ENCODE assay signal across 25 cellular contexts in the genomic region with DNA sequence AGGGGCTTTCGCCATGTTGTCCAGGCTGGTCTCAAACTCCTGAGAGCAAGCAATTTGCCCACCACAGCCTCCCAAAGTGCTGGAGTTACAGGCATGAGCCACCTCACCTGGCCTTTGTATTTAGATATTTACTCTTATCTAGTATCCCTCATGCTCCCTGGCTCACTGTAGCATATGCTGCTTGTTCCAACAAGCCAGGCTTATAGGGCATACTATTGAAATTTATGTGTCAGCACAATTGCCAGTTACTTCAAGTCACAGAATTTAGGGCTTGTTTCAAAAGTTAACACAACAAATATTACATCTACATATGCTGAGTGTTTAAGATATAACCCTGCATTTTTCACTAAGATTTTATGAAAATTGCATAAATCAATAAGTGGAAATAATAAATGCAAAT.
"Had no signal": no experiment of that assay in that cellular context is flagged by ENCODE, and none has a peak within 500 bp of the region (broad histone marks: within the 10 kb centered on the region; RNA-seq: fewer than 3 reads in every experiment).

No MANE protein-coding gene starts in this region.

- H3K36me3 ChIP-seq: cardiac muscle cell, esophagus squamous epithelium, left lung, lower lobe of right lung, spleen, transverse colon, WERI-Rb-1 had no signal

- H3K4me1 Mint-ChIP-seq: nephron had no signal

- H3K27me3 Mint-ChIP-seq: activated naive CD8-positive, alpha-beta T cell had no signal

- DNase-seq: activated CD4-positive, alpha-beta T cell treated with anti-CD3 and anti-CD28 coated beads for 48 hours; activated CD4-positive, alpha-beta T cell treated with anti-CD3 and anti-CD28 coated beads, Interleukin-2, amount 50 U/mL, for 48 hours; activated CD8-positive, alpha-beta memory T cell treated with anti-CD3 and anti-CD28 coated beads for 24 hours; activated effector memory CD4-positive, alpha-beta T cell treated with Interleukin-2 at 50 U/mL for 16 hours; activated naive CD4-positive, alpha-beta T cell treated with Interleukin-2 at 50 U/mL for 16 hours; anterior cingulate cortex; dorsolateral prefrontal cortex; effector memory CD4-positive, alpha-beta T cell; esophagus squamous epithelium; left lung; lower lobe of right lung; posterior cingulate gyrus; right cardiac atrium; spleen; stimulated activated naive CD4-positive, alpha-beta T cell treated with Interleukin-2 at 50 U/mL for 16 hours; T1000; testis; transverse colon; WERI-Rb-1 had no signal

- H3K9me3 ChIP-seq: esophagus squamous epithelium, lower lobe of right lung, testis, transverse colon had no signal

- H3K36me3 Mint-ChIP-seq: activated naive CD8-positive, alpha-beta T cell had no signal

- H3K4me3 ChIP-seq: cardiac muscle cell, coronary artery, dorsolateral prefrontal cortex, esophagus squamous epithelium, left lung, lower lobe of right lung, spleen, testis, transverse colon had no signal

- H3K4me1 ChIP-seq: left lung, lower lobe of right lung, spleen, testis, transverse colon had no signal

- H3K27ac ChIP-seq: cardiac muscle cell, coronary artery, dorsolateral prefrontal cortex, esophagus squamous epithelium, left lung, lower lobe of right lung, spleen, testis, transverse colon, WERI-Rb-1 had no signal

- H3K27ac Mint-ChIP-seq: activated naive CD8-positive, alpha-beta T cell; nephron; T-helper 1 cell treated with Interleukin-12 subunit alpha and Interleukin-12 subunit beta and Interleukin-4 antibody, amounts not matched to agents 30 μg/mL and 1 μg/mL, for 36 hours had no signal

- H3K4me3 Mint-ChIP-seq: activated naive CD8-positive, alpha-beta T cell; nephron; T-helper 1 cell treated with Interleukin-12 subunit alpha and Interleukin-12 subunit beta and Interleukin-4 antibody, amounts not matched to agents 30 μg/mL and 1 μg/mL, for 36 hours had no signal

- ATAC-seq: activated CD4-positive, CD25-positive, alpha-beta regulatory T cell treated with anti-CD3 and anti-CD28 coated beads, Interleukin-2, amount 50 U/mL, for 24 hours; left lung; lower lobe of right lung; right cardiac atrium had no signal

- H3K27me3 ChIP-seq: cardiac muscle cell, dorsolateral prefrontal cortex, esophagus squamous epithelium, spleen, testis, transverse colon had no signal
